In the genomic region with DNA sequence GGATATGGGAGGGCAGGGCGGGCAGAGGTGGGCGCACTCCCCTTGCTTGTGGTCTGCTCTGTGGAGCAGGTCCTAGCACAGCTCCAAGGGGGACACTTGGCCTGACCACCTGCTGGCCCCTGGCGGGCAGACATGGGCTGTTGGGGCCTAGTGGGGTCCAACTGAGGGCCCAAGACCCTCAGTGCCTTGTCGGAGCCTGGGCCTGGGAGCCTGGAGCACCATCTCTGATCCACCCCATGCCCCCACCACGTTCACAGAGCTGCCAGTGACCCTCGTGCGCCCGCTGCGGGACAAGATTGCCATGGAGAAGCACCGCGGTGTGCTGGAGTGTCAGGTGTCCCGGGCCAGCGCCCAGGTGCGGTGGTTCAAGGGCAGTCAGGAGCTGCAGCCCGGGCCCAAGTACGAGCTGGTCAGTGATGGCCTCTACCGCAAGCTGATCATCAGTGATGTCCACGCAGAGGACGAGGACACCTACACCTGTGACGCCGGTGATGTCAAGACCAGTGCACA, we compare ENCODE assay signal across 14 cellular contexts.
"Had no signal": no experiment of that assay in that cellular context is flagged by ENCODE, and none has a peak within 500 bp of the region (broad histone marks: within the 10 kb centered on the region; RNA-seq: fewer than 3 reads in every experiment).

No MANE protein-coding gene starts in this region.

- H3K4me1 ChIP-seq: foreskin keratinocyte had no signal

- H3K36me3 ChIP-seq: brain microvascular endothelial cell, neutrophil had no signal

- H3K9me3 ChIP-seq: neutrophil, suprapubic skin had no signal

- H3K4me3 ChIP-seq: SK-N-MC, suprapubic skin had no signal

- H3K27me3 ChIP-seq: brain microvascular endothelial cell, foreskin keratinocyte, suprapubic skin had no signal

- H3K9me3 Mint-ChIP-seq: activated T-helper 1 cell treated with anti-CD3 and anti-CD28 coated beads, Interleukin-12 subunit alpha, Interleukin-12 subunit beta, Interleukin-2, Interleukin-4 antibody, amounts not matched to agents 30 ng/mL and 10 ng/mL and 1 ng/mL, durations not matched to agents 14 hours and 24 hours and 36 hours; dendritic cell treated with granulocyte-macrophage colony-stimulating factor and Interleukin-4, amounts not matched to agents 40 ng/mL and 50 ng/mL, for 4 days; effector memory CD8-positive, alpha-beta T cell; naive B cell; stimulated activated naive CD8-positive, alpha-beta T cell treated with anti-CD3 and anti-CD28 coated beads, Interleukin-15, Interleukin-2, amounts not matched to agents 100 ng/mL and 50 ng/mL, for 24 hours had no signal

- H3K27ac ChIP-seq: brain microvascular endothelial cell, foreskin keratinocyte, neutrophil, SK-N-MC, suprapubic skin had no signal

- H3K27me3 Mint-ChIP-seq: effector memory CD8-positive, alpha-beta T cell; naive B cell; stimulated activated naive CD8-positive, alpha-beta T cell treated with anti-CD3 and anti-CD28 coated beads, Interleukin-15, Interleukin-2, amounts not matched to agents 100 ng/mL and 50 ng/mL, for 24 hours had no signal

- DNase-seq: anterior cingulate cortex; brain microvascular endothelial cell; effector memory CD8-positive, alpha-beta T cell; foreskin keratinocyte; mammary epithelial cell; naive B cell; trophoblast cell had no signal

- ATAC-seq: effector memory CD8-positive, alpha-beta T cell; foreskin keratinocyte; left colon had no signal

- H3K27ac Mint-ChIP-seq: activated T-helper 1 cell treated with anti-CD3 and anti-CD28 coated beads, Interleukin-12 subunit alpha, Interleukin-12 subunit beta, Interleukin-2, Interleukin-4 antibody, amounts not matched to agents 30 ng/mL and 10 ng/mL and 1 ng/mL, durations not matched to agents 14 hours and 24 hours and 36 hours; dendritic cell treated with granulocyte-macrophage colony-stimulating factor and Interleukin-4, amounts not matched to agents 40 ng/mL and 50 ng/mL, for 4 days; effector memory CD8-positive, alpha-beta T cell; stimulated activated naive CD8-positive, alpha-beta T cell treated with anti-CD3 and anti-CD28 coated beads, Interleukin-15, Interleukin-2, amounts not matched to agents 100 ng/mL and 50 ng/mL, for 24 hours had no signal

- H3K4me3 Mint-ChIP-seq: activated T-helper 1 cell treated with anti-CD3 and anti-CD28 coated beads, Interleukin-12 subunit alpha, Interleukin-12 subunit beta, Interleukin-2, Interleukin-4 antibody, amounts not matched to agents 30 ng/mL and 10 ng/mL and 1 ng/mL, durations not matched to agents 14 hours and 24 hours and 36 hours; dendritic cell treated with granulocyte-macrophage colony-stimulating factor and Interleukin-4, amounts not matched to agents 40 ng/mL and 50 ng/mL, for 4 days; effector memory CD8-positive, alpha-beta T cell; stimulated activated naive CD8-positive, alpha-beta T cell treated with anti-CD3 and anti-CD28 coated beads, Interleukin-15, Interleukin-2, amounts not matched to agents 100 ng/mL and 50 ng/mL, for 24 hours had no signal
